ENCODE assay signal across 12 cellular contexts in the genomic region with DNA sequence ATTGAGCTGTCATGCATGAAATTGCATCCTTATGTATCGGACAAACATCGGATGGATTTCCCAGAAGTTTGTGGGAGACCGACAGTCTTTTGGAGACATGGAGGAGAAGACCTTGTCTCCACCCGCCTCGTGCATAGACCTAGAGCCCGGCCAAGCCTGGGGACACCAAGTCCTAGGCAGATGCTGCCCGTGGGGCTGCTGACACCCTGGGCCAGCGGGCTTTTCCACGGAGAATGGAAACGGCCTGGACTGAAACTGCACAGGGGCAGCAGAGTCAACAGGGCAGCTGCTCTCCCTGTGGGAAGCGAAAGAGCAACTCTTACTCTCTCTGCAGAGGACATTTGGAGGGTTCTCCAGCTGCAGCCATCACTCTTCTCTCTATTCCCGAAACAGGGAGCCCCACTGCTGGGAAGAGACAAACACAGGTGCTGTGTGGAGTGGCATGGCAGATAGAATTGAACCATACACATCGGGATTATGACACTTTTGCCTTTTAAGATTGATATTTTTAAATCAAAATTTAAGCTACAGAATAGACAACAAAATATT.
DNase-seq lines count a peak whose midpoint lies in the region; ATAC-seq and TF ChIP-seq lines count a peak whose summit lies in the region.
"Had no signal": no experiment of that assay in that cellular context is flagged by ENCODE, and none has a peak within 500 bp of the region (broad histone marks: within the 10 kb centered on the region; RNA-seq: fewer than 3 reads in every experiment).

No MANE protein-coding gene starts in this region.

- DNase-seq in AG20443 (ENCODE audit: low spot score): peak; percentile 53
- DNase-seq in NCI-H1092 treated with DMSO at 0.1 percent for 48 hours (lab: John Stamatoyannopoulos, UW): peak; percentile 53
- DNase-seq in ovary: no peak
- no peak for DNase-seq in GM19240 (ENCODE audit: insufficient read length, low spot score)
- no peak for DNase-seq in activated naive CD4-positive, alpha-beta T cell treated with anti-CD3 and anti-CD28 coated beads for 36 hours
- DNase-seq: body of pancreas, RPMI8226 had no signal

- peak overlapping the region; percentile 1 for H3K4me3 ChIP-seq in ovary
- H3K4me3 ChIP-seq: body of pancreas, skin epidermis had no signal

- WGBS in ovary, 3 donors: 80 to 90% (median 88%) methylated on average over 13 of the region's 13 CpGs

- no peaks in the 10 kb centered on the region for H3K9me3 ChIP-seq in ovary
- H3K9me3 ChIP-seq: body of pancreas had no signal

- H3K36me3 Mint-ChIP-seq in brain: no peaks in the 10 kb centered on the region
- no peaks in the 10 kb centered on the region for H3K36me3 Mint-ChIP-seq in activated naive CD4-positive, alpha-beta T cell treated with anti-CD3 and anti-CD28 coated beads for 36 hours (ENCODE audit: low read depth)
- H3K36me3 Mint-ChIP-seq: CD14-positive monocyte had no signal

- no peaks in the 10 kb centered on the region for H3K27me3 ChIP-seq in ovary
- H3K27me3 ChIP-seq: body of pancreas had no signal

- peaks cover 26% of the 10 kb centered on the region for H3K4me1 Mint-ChIP-seq in brain
- peaks cover 8% of the 10 kb centered on the region for H3K4me1 Mint-ChIP-seq in activated naive CD4-positive, alpha-beta T cell treated with anti-CD3 and anti-CD28 coated beads for 36 hours (ENCODE audit: low read depth)

- H3K4me1 ChIP-seq in ovary (ENCODE audit: insufficient read depth): peaks cover 11% of the 10 kb centered on the region
- H3K4me1 ChIP-seq: body of pancreas had no signal

- H3K9me3 Mint-ChIP-seq in brain: peaks cover 0 to 7% (median 0%) of the 10 kb centered on the region in 5 experiments
- no peaks in the 10 kb centered on the region for H3K9me3 Mint-ChIP-seq in activated naive CD4-positive, alpha-beta T cell treated with anti-CD3 and anti-CD28 coated beads for 36 hours

- peak overlapping the region in 2 of 5 experiments; percentile 16 to 80 for H3K27ac Mint-ChIP-seq in brain
- no peak overlapping the region for H3K27ac Mint-ChIP-seq in activated naive CD4-positive, alpha-beta T cell treated with anti-CD3 and anti-CD28 coated beads for 36 hours

- TF ChIP-seq POLR2A in ovary (IDR thresholded peaks at IDR 0.05): no peak

- TF ChIP-seq CTCF in brain (conservative IDR thresholded peaks at IDR 0.05) (no peak), ovary (IDR thresholded peaks at IDR 0.05) (no peak)

- no peak for TF ChIP-seq EP300 in ovary (IDR thresholded peaks at IDR 0.05)

- H3K4me3 Mint-ChIP-seq in brain: peak overlapping the region in 3 of 5 experiments; percentile 10 to 20 (median 18)
- no peak overlapping the region for H3K4me3 Mint-ChIP-seq in activated naive CD4-positive, alpha-beta T cell treated with anti-CD3 and anti-CD28 coated beads for 36 hours

- CTCF ChIA-PET in activated naive CD4-positive, alpha-beta T cell treated with anti-CD3 and anti-CD28 coated beads for 36 hours (lab: Charles Lee): no interaction called here

- no peaks in the 10 kb centered on the region for H3K27me3 Mint-ChIP-seq in brain
- no peaks in the 10 kb centered on the region for H3K27me3 Mint-ChIP-seq in activated naive CD4-positive, alpha-beta T cell treated with anti-CD3 and anti-CD28 coated beads for 36 hours (ENCODE audit: low read depth)

- intact Hi-C loops in ovary (cut with DNase I): no loop called here
- intact Hi-C loops in activated naive CD4-positive, alpha-beta T cell treated with anti-CD3 and anti-CD28 coated beads for 36 hours (cut with micrococcal nuclease): no loop called here

- ATAC-seq in GM18511 (IDR thresholded peaks at IDR 0.05; ENCODE audit: unreplicated experiment) (no peak), HG03196 (IDR thresholded peaks at IDR 0.05; ENCODE audit: unreplicated experiment) (no peak)
- ATAC-seq: body of pancreas had no signal

- peak overlapping the region in 1 of 2 donors; percentile 46 for H3K27ac ChIP-seq in ovary
- H3K27ac ChIP-seq: body of pancreas had no signal

- no peaks in the 10 kb centered on the region for H3K36me3 ChIP-seq in ovary

Comparison
In these comparisons a context has a peak if more than half of its experiments do, and no peak if none do; other contexts are left out.
1. DNase-seq: peak in AG20443 (single experiment) and NCI-H1092 treated with DMSO at 0.1 percent for 48 hours (single experiment); none in ovary (0 of 5), GM19240 (single experiment) and activated naive CD4-positive, alpha-beta T cell treated with anti-CD3 and anti-CD28 coated beads for 36 hours (single experiment).